In the genomic region with DNA sequence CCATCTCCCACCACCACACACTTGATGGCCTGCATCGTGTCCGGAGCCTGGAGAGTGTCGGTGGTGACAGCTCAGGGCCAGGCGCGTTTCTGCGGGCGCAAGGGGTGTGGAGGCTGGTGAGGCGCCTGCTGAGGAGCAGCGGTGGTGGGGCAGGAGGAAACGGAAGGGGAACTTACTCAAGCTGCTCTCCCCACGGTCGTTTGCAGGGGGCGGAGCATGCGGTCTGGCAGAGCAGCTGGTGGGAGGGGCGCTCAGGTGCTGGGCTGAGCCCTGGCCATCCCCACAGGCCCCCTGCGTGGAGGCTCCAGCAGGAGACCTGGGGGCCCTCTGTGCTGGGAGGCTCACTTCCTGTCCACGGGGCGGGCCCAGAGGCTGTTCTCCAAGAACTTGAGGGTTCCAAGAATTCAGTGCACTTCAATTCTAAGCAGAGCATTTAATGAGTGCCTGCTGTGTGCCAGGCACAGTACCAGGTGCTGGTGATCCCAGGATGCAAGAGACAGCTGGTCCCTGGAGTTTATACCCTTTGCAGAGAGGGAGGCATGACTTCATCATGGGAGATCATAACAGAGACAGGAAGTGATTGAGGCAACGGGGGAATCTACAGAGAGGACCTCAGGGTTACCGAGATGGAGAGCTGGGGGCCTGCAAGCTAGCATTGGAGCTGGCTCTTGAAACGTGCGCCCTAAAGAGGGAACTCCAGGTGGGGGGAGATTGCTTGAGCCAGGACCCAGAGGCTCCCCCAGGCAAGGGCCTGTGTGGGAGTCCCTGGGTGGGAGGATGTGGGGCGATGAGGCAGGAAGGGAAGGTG, we compare ENCODE assay signal across 8 cellular contexts. TPM values are rescaled to one million over a fixed set of nuclear protein-coding genes. Genes with fewer than 3 reads are reported as not detected.
DNase-seq lines count a peak whose midpoint lies in the region; ATAC-seq and TF ChIP-seq lines count a peak whose summit lies in the region.

Gene RAC2 (minus strand): TSS at position 156 of the 808 bp plus-strand sequence. CDS start 121 bp downstream, at position 35.

- no peak within 1 kb of the TSS for H2AK5ac ChIP-seq in mesendoderm (ENCODE audit: low read length)

- peak within 1 kb of the TSS; percentile 29 for H3K23ac ChIP-seq in mesendoderm (ENCODE audit: low read length)

- no peak within 1 kb of the TSS for H4K8ac ChIP-seq in mesendoderm (ENCODE audit: low read depth, low read length)

- DNase-seq in CD8-positive, alpha-beta T cell, result peak; percentile 71 to 94 (median 90)
- DNase-seq in activated CD4-positive, alpha-beta T cell treated with anti-CD3 and anti-CD28 coated beads for 36 hours, result peak; percentile 97
- DNase-seq in colonic mucosa (peak; percentile 88), mesendoderm (peak; percentile 58)
- peak; percentile 75 to 79 for DNase-seq in stimulated activated CD8-positive, alpha-beta memory T cell treated with anti-CD3 and anti-CD28 coated beads, Interleukin-7, amount 100 ng/mL, for 1 hour (ENCODE audit: low read depth in 2 of 2)

- peak within 1 kb of the TSS; percentile 98 for H3K4me3 ChIP-seq in CD8-positive, alpha-beta T cell (ENCODE audit: low read depth, low read length)
- H3K4me3 ChIP-seq in Loucy (ENCODE audit: low read length, poor library complexity, severe bottlenecking) (peak within 1 kb of the TSS; percentile 94), colonic mucosa (peak within 1 kb of the TSS; percentile 57), mesendoderm (ENCODE audit: low read length) (no peak within 1 kb of the TSS)

- CTCF ChIA-PET in CD8-positive, alpha-beta T cell (lab: Charles Lee), result interaction anchor here (0.7 to 18.0 kb wide), 12 partner anchors 13 to 348 kb away, joined by 3 to 401 read pairs (median 6); no protein-coding TSS in a partner anchor
- CTCF ChIA-PET in activated CD4-positive, alpha-beta T cell treated with anti-CD3 and anti-CD28 coated beads for 36 hours (lab: Charles Lee), result interaction anchor here (0.5 to 16.2 kb wide), 17 partner anchors 9 to 544 kb away, joined by 3 to 187 read pairs (median 4); no protein-coding TSS in a partner anchor

- peaks cover 39% of the 10 kb centered on the region for H3K36me3 Mint-ChIP-seq in CD8-positive, alpha-beta T cell
- H3K36me3 Mint-ChIP-seq in activated CD4-positive, alpha-beta T cell treated with anti-CD3 and anti-CD28 coated beads for 36 hours (ENCODE audit: low read depth), result peaks cover 47% of the 10 kb centered on the region

- H3K4me1 Mint-ChIP-seq in CD8-positive, alpha-beta T cell (ENCODE audit: low read depth), result peaks cover 55% of the 10 kb centered on the region
- H3K4me1 Mint-ChIP-seq in activated CD4-positive, alpha-beta T cell treated with anti-CD3 and anti-CD28 coated beads for 36 hours, result peaks cover 47% of the 10 kb centered on the region

- peak within 1 kb of the TSS; percentile 100 for H3K27ac Mint-ChIP-seq in CD8-positive, alpha-beta T cell
- peak within 1 kb of the TSS; percentile 94 for H3K27ac Mint-ChIP-seq in activated CD4-positive, alpha-beta T cell treated with anti-CD3 and anti-CD28 coated beads for 36 hours

- H3K9me3 ChIP-seq in CD8-positive, alpha-beta T cell (ENCODE audit: low read length), result no peaks in the 10 kb centered on the region
- no peaks in the 10 kb centered on the region for H3K9me3 ChIP-seq in Loucy (ENCODE audit: insufficient read depth, low read depth, low read length)
- H3K9me3 ChIP-seq in colonic mucosa, result no peaks in the 10 kb centered on the region

- no peaks in the 10 kb centered on the region for H3K27me3 Mint-ChIP-seq in CD8-positive, alpha-beta T cell (ENCODE audit: low read depth)
- no peaks in the 10 kb centered on the region for H3K27me3 Mint-ChIP-seq in activated CD4-positive, alpha-beta T cell treated with anti-CD3 and anti-CD28 coated beads for 36 hours

- H2AFZ ChIP-seq in Loucy (ENCODE audit: low read length), result no peak within 1 kb of the TSS

- no peak within 1 kb of the TSS for H2BK5ac ChIP-seq in mesendoderm (ENCODE audit: low read length)

- no peaks in the 10 kb centered on the region for H3K27me3 ChIP-seq in CD8-positive, alpha-beta T cell (ENCODE audit: insufficient read depth, low read length)
- peaks cover 7% of the 10 kb centered on the region for H3K27me3 ChIP-seq in Loucy (ENCODE audit: insufficient read depth, low read length, poor library complexity, severe bottlenecking)
- no peaks in the 10 kb centered on the region for H3K27me3 ChIP-seq in colonic mucosa
- no peaks in the 10 kb centered on the region for H3K27me3 ChIP-seq in mesendoderm (ENCODE audit: insufficient read depth, low read length, poor library complexity)

- no peaks in the 10 kb centered on the region for H3K79me1 ChIP-seq in mesendoderm (ENCODE audit: low read length)

- H3K4ac ChIP-seq in mesendoderm (ENCODE audit: low read depth, low read length), result no peak within 1 kb of the TSS

- no peak within 1 kb of the TSS for H2BK120ac ChIP-seq in mesendoderm (ENCODE audit: low read depth, low read length)

- no peaks in the 10 kb centered on the region for H3K9me3 Mint-ChIP-seq in CD8-positive, alpha-beta T cell
- no peaks in the 10 kb centered on the region for H3K9me3 Mint-ChIP-seq in activated CD4-positive, alpha-beta T cell treated with anti-CD3 and anti-CD28 coated beads for 36 hours (ENCODE audit: low read depth)

- peaks cover 12% of the 10 kb centered on the region; the same call in 1 of the 2 replicates for H3F3A ChIP-seq in Loucy (ENCODE audit: low read depth)

- no peak for TF ChIP-seq CTCF in CD8-positive, alpha-beta T cell (IDR thresholded peaks at IDR 0.05)
- TF ChIP-seq CTCF in Loucy (conservative IDR thresholded peaks at IDR 0.05; ENCODE audit: low read length) (no peak), colonic mucosa (IDR thresholded peaks at IDR 0.05) (no peak)

- intact Hi-C loops in CD8-positive, alpha-beta T cell (cut with DNase I, micrococcal nuclease), result loop anchor here (1.0 to 5.0 kb wide), 4 partner anchors 26 to 363 kb away; partner anchors contain the start of gene GGA1 (in 1 of the 2)
- intact Hi-C loops in activated CD4-positive, alpha-beta T cell treated with anti-CD3 and anti-CD28 coated beads for 36 hours (cut with DNase I, micrococcal nuclease), result loop anchor here (1.0 to 10.0 kb wide), 5 partner anchors 82 to 880 kb away; partner anchors contain the start of genes GCAT (in 1 of the 2) and LGALS1 (in 1 of the 2)
- intact Hi-C loops in colonic mucosa (cut with DNase I), result no loop called here

- H4K5ac ChIP-seq in mesendoderm (ENCODE audit: low read length), result no peak within 1 kb of the TSS

- H3K79me2 ChIP-seq in Loucy (ENCODE audit: insufficient read depth, low read length) (peaks cover 47% of the 10 kb centered on the region), mesendoderm (ENCODE audit: control insufficient read depth, insufficient read depth, low read length) (no peaks in the 10 kb centered on the region)

- peak; percentile 54 for ATAC-seq in CD8-positive, alpha-beta T cell
- ATAC-seq in GM21423 (IDR thresholded peaks at IDR 0.05; ENCODE audit: unreplicated experiment) (peak; percentile 44), GM18519 (IDR thresholded peaks at IDR 0.05; ENCODE audit: low FRiP score, unreplicated experiment) (no peak)
- ATAC-seq in activated CD4-positive, alpha-beta T cell treated with anti-CD3 and anti-CD28 coated beads for 36 hours, result peak; percentile 60

- H3K36me3 ChIP-seq in CD8-positive, alpha-beta T cell (ENCODE audit: insufficient read depth, low read length), result peaks cover 20% of the 10 kb centered on the region
- H3K36me3 ChIP-seq in Loucy (ENCODE audit: insufficient read depth, low read length), result peaks cover 24% of the 10 kb centered on the region; the same call in 1 of the 2 replicates
- H3K36me3 ChIP-seq in colonic mucosa, result no peaks in the 10 kb centered on the region
- no peaks in the 10 kb centered on the region for H3K36me3 ChIP-seq in mesendoderm (ENCODE audit: control insufficient read depth, insufficient read depth, low read length)

- peak within 1 kb of the TSS; percentile 98 for H3K4me3 Mint-ChIP-seq in CD8-positive, alpha-beta T cell
- H3K4me3 Mint-ChIP-seq in activated CD4-positive, alpha-beta T cell treated with anti-CD3 and anti-CD28 coated beads for 36 hours, result peak within 1 kb of the TSS; percentile 92

- H3K18ac ChIP-seq in mesendoderm (ENCODE audit: low read length), result no peak within 1 kb of the TSS

- POLR2A ChIA-PET in CD8-positive, alpha-beta T cell (lab: Charles Lee), result interaction anchor here (0.7 to 11.0 kb wide), 18 partner anchors 9 to 414 kb away, joined by 3 to 194 read pairs (median 5); partner anchors contain the start of genes IL2RB, MFNG and PDXP
- POLR2A ChIA-PET in activated CD4-positive, alpha-beta T cell treated with anti-CD3 and anti-CD28 coated beads for 36 hours (lab: Charles Lee), result interaction anchor here (0.6 to 5.3 kb wide), 2 partner anchors 10 to 14 kb away, joined by 3 to 55 read pairs; no protein-coding TSS in a partner anchor

- H3K4me2 ChIP-seq in Loucy (ENCODE audit: low read depth, low read length, poor library complexity, severe bottlenecking) (peak within 1 kb of the TSS; percentile 98), mesendoderm (ENCODE audit: low read length) (peak within 1 kb of the TSS; percentile 18)

- peaks cover 35% of the 10 kb centered on the region for H4K20me1 ChIP-seq in Loucy (ENCODE audit: insufficient read depth, low read length, poor library complexity, severe bottlenecking)

- H3K9ac ChIP-seq in Loucy (ENCODE audit: low read depth, low read length, poor library complexity, severe bottlenecking) (peak within 1 kb of the TSS; percentile 99), colonic mucosa (ENCODE audit: low read depth in 2 of 2, low read length in 2 of 2) (peak within 1 kb of the TSS; percentile 77 to 81), mesendoderm (ENCODE audit: low read length) (peak within 1 kb of the TSS; percentile 59)

- no peak within 1 kb of the TSS for H2BK15ac ChIP-seq in mesendoderm (replicated peaks; ENCODE audit: low read depth)

- peak within 1 kb of the TSS; percentile 81 for H3K27ac ChIP-seq in CD8-positive, alpha-beta T cell (ENCODE audit: low read depth, low read length)
- peak within 1 kb of the TSS; percentile 70 for H3K27ac ChIP-seq in colonic mucosa
- no peak within 1 kb of the TSS for H3K27ac ChIP-seq in mesendoderm (ENCODE audit: low read depth, low read length)

- peaks cover 45% of the 10 kb centered on the region for H3K4me1 ChIP-seq in CD8-positive, alpha-beta T cell (ENCODE audit: insufficient read depth, low read length)
- H3K4me1 ChIP-seq in Loucy (ENCODE audit: insufficient read depth, low read length, poor library complexity, severe bottlenecking) (peaks cover 51% of the 10 kb centered on the region), colonic mucosa (no peaks in the 10 kb centered on the region), mesendoderm (ENCODE audit: control insufficient read depth, low read depth, low read length) (peaks cover 3% of the 10 kb centered on the region)

- no CpG with 5 or more reads among the region's 23 CpGs for WGBS in mesendoderm (ENCODE audit: extremely low coverage, insufficient coverage, low lambda C conversion rate)

- peak within 1 kb of the TSS; percentile 84 for H3K56ac ChIP-seq in mesendoderm (ENCODE audit: low read length)

- H3K9me2 ChIP-seq in Loucy (replicated peaks; ENCODE audit: low read depth, low read length), result no peaks in the 10 kb centered on the region

RNA-seq across cellular contexts. Expression of gene RAC2, which starts in this region (rescaled TPM):
- 100 to 1,000 TPM; 152 to 159 TPM for total RNA-seq in CD8-positive, alpha-beta T cell
- total RNA-seq in activated CD4-positive, alpha-beta T cell treated with anti-CD3 and anti-CD28 coated beads for 36 hours, result 100 to 1,000 TPM; 692 to 930 TPM
- total RNA-seq in colonic mucosa, result 10 to 100 TPM; 27.4 to 27.6 TPM
- 4.6 TPM for polyA plus RNA-seq in mesendoderm (2013, experiment 1 of 2)
- polyA plus RNA-seq in mesendoderm (2013, experiment 2 of 2), result 4.7 TPM

Comparison
In these comparisons a context has a peak if more than half of its experiments do, and no peak if none do; other contexts are left out.
1. RNA of gene RAC2 (total RNA-seq): 692 to 930 TPM in activated CD4-positive, alpha-beta T cell treated with anti-CD3 and anti-CD28 coated beads for 36 hours and 152 to 159 TPM in CD8-positive, alpha-beta T cell; 27.4 to 27.6 TPM in colonic mucosa; every median in the first group is over 4 times any median in the second.
2. RNA of gene RAC2 (total RNA-seq): 692 to 930 TPM in activated CD4-positive, alpha-beta T cell treated with anti-CD3 and anti-CD28 coated beads for 36 hours; 152 to 159 TPM in CD8-positive, alpha-beta T cell; every median in the first group is over 4 times any median in the second.
3. Peak in every context shown above with its lines, with median percentiles within 50 percentile points of each other: DNase-seq and H3K9ac ChIP-seq.